Comparison of ENCODE assay signal across 1 cellular context in genomic region chr11:96486890-96487633, GRCh38.
TF ChIP-seq lines count a peak whose summit lies in the region.

No MANE protein-coding gene starts in this region.

TF ChIP-seq in GM23338, 12 proteins besides CTCF, POLR2A, EP300 and RAD21 (continued from another document):
- TF ChIP-seq, protein P1, sequence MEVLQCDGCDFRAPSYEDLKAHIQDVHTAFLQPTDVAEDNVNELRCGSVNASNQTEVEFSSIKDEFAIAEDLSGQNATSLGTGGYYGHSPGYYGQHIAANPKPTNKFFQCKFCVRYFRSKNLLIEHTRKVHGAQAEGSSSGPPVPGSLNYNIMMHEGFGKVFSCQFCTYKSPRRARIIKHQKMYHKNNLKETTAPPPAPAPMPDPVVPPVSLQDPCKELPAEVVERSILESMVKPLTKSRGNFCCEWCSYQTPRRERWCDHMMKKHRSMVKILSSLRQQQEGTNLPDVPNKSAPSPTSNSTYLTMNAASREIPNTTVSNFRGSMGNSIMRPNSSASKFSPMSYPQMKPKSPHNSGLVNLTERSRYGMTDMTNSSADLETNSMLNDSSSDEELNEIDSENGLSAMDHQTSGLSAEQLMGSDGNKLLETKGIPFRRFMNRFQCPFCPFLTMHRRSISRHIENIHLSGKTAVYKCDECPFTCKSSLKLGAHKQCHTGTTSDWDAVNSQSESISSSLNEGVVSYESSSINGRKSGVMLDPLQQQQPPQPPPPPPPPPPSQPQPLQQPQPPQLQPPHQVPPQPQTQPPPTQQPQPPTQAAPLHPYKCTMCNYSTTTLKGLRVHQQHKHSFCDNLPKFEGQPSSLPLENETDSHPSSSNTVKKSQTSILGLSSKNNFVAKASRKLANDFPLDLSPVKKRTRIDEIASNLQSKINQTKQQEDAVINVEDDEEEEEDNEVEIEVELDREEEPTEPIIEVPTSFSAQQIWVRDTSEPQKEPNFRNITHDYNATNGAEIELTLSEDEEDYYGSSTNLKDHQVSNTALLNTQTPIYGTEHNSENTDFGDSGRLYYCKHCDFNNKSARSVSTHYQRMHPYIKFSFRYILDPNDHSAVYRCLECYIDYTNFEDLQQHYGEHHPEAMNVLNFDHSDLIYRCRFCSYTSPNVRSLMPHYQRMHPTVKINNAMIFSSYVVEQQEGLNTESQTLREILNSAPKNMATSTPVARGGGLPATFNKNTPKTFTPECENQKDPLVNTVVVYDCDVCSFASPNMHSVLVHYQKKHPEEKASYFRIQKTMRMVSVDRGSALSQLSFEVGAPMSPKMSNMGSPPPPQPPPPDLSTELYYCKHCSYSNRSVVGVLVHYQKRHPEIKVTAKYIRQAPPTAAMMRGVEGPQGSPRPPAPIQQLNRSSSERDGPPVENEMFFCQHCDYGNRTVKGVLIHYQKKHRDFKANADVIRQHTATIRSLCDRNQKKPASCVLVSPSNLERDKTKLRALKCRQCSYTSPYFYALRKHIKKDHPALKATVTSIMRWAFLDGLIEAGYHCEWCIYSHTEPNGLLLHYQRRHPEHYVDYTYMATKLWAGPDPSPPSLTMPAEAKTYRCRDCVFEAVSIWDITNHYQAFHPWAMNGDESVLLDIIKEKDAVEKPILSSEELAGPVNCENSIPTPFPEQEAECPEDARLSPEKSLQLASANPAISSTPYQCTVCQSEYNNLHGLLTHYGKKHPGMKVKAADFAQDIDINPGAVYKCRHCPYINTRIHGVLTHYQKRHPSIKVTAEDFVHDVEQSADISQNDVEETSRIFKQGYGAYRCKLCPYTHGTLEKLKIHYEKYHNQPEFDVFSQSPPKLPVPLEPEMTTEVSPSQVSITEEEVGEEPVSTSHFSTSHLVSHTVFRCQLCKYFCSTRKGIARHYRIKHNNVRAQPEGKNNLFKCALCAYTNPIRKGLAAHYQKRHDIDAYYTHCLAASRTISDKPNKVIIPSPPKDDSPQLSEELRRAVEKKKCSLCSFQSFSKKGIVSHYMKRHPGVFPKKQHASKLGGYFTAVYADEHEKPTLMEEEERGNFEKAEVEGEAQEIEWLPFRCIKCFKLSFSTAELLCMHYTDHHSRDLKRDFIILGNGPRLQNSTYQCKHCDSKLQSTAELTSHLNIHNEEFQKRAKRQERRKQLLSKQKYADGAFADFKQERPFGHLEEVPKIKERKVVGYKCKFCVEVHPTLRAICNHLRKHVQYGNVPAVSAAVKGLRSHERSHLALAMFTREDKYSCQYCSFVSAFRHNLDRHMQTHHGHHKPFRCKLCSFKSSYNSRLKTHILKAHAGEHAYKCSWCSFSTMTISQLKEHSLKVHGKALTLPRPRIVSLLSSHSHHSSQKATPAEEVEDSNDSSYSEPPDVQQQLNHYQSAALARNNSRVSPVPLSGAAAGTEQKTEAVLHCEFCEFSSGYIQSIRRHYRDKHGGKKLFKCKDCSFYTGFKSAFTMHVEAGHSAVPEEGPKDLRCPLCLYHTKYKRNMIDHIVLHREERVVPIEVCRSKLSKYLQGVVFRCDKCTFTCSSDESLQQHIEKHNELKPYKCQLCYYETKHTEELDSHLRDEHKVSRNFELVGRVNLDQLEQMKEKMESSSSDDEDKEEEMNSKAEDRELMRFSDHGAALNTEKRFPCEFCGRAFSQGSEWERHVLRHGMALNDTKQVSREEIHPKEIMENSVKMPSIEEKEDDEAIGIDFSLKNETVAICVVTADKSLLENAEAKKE (CRISPR knock-in tag; IDR thresholded peaks at IDR 0.05) = no peak
- TF ChIP-seq STAT1 (IDR thresholded peaks at IDR 0.05; ENCODE audit: unreplicated experiment) (no peak), REST (IDR thresholded peaks at IDR 0.05; ENCODE audit: unreplicated experiment) (no peak), EZH2phosphoT487 (IDR thresholded peaks at IDR 0.05; ENCODE audit: unreplicated experiment) (no peak), ZNF114 (CRISPR knock-in tag; IDR thresholded peaks at IDR 0.05) (no peak), ZNF331 (CRISPR knock-in tag; IDR thresholded peaks at IDR 0.05; ENCODE audit: low read depth) (no peak), JUNB (IDR thresholded peaks at IDR 0.05; ENCODE audit: unreplicated experiment) (no peak), EZH2 (IDR thresholded peaks at IDR 0.05; ENCODE audit: low read depth, unreplicated experiment) (no peak), POLR2AphosphoS5 (IDR thresholded peaks at IDR 0.05; ENCODE audit: low read depth) (no peak)
- TF ChIP-seq, protein P2, sequence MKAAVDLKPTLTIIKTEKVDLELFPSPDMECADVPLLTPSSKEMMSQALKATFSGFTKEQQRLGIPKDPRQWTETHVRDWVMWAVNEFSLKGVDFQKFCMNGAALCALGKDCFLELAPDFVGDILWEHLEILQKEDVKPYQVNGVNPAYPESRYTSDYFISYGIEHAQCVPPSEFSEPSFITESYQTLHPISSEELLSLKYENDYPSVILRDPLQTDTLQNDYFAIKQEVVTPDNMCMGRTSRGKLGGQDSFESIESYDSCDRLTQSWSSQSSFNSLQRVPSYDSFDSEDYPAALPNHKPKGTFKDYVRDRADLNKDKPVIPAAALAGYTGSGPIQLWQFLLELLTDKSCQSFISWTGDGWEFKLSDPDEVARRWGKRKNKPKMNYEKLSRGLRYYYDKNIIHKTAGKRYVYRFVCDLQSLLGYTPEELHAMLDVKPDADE (IDR thresholded peaks at IDR 0.05) = no peak
TF ChIP-seq in GM23338: peak in this region for 0.
